Comparison of ENCODE assay signal across 6 cellular contexts in genomic region chr22:34493471-34493870, GRCh38.
"Had no signal": no experiment of that assay in that cellular context is flagged by ENCODE, and none has a peak within 500 bp of the region (broad histone marks: within the 10 kb centered on the region; RNA-seq: fewer than 3 reads in every experiment).

No MANE protein-coding gene starts in this region.

- H3K27ac Mint-ChIP-seq: GM23338, H9, IgD-negative memory B cell had no signal

- H3K27ac ChIP-seq: HL-60 had no signal

- ATAC-seq: GM23338, HepG2 had no signal

- H3K27me3 Mint-ChIP-seq: IgD-negative memory B cell had no signal

- H2AFZ ChIP-seq: GM23338 had no signal

- H3K4me3 ChIP-seq: GM23338 had no signal

- DNase-seq: H9, HCEC 1CT had no signal

- H3K4me2 ChIP-seq: GM23338 had no signal

- H3K36me3 Mint-ChIP-seq: IgD-negative memory B cell had no signal

- H3K4me1 Mint-ChIP-seq: GM23338, H9 had no signal

- H3K4me3 Mint-ChIP-seq: GM23338, H9, IgD-negative memory B cell had no signal
